ENCODE assay signal across 1 cellular context in the genomic region with DNA sequence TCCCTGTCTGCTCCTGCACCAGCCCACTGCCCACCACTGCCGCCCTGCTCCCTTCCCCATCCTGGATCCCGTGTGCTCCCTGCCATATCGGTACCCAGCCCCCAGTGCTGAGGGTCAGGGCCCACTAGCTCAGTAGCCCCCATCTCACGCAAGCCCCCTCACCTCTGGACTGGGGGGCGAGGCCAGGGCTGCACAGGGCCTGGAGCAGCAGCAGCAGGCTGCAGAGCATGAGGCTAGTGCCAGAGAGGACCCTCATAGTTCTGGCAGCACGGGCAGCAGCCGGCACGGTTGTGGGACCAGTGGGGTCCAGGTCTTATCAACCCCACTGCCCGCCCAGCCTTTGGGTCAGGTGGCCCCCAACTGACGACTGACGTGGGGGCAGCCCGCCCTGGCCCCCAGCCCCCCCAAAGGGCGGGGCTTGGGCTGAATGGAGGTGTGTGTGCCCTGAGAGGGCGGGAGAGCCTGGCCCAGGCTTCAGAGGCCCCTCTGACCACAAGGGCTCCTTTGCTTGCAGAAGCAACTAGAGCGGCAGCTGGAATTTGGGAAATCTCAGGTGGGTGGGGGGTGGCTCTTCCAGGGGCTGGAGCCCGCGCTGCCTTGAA.
TF ChIP-seq lines count a peak whose summit lies in the region.

A gene with protein sequence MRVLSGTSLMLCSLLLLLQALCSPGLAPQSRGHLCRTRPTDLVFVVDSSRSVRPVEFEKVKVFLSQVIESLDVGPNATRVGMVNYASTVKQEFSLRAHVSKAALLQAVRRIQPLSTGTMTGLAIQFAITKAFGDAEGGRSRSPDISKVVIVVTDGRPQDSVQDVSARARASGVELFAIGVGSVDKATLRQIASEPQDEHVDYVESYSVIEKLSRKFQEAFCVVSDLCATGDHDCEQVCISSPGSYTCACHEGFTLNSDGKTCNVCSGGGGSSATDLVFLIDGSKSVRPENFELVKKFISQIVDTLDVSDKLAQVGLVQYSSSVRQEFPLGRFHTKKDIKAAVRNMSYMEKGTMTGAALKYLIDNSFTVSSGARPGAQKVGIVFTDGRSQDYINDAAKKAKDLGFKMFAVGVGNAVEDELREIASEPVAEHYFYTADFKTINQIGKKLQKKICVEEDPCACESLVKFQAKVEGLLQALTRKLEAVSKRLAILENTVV (minus strand): TSS at position 290 of the 602 bp plus-strand sequence. CDS start 34 bp downstream, at position 256.

TF ChIP-seq in IMR-90, 13 proteins besides CTCF, POLR2A, EP300 and RAD21:
- TF ChIP-seq RCOR1 (IDR thresholded peaks at IDR 0.05; ENCODE audit: insufficient replicate concordance, low read length): no peak
- TF ChIP-seq NFE2L2 (IDR thresholded peaks at IDR 0.05; ENCODE audit: low read depth, low read length): no peak
- no peak for TF ChIP-seq BHLHE40 (IDR thresholded peaks at IDR 0.05; ENCODE audit: low read depth, low read length)
- no peak for TF ChIP-seq MXI1 (IDR thresholded peaks at IDR 0.05; ENCODE audit: borderline replicate concordance, low read depth, low read length)
- no peak for TF ChIP-seq FOS (IDR thresholded peaks at IDR 0.05; ENCODE audit: low read depth, low read length)
- no peak for TF ChIP-seq SMC3 (IDR thresholded peaks at IDR 0.05; ENCODE audit: low read depth, low read length)
- no peak for TF ChIP-seq MAFK (IDR thresholded peaks at IDR 0.05; ENCODE audit: low read depth, low read length)
- no peak for TF ChIP-seq CHD1 (IDR thresholded peaks at IDR 0.05; ENCODE audit: low read depth, low read length)
